In the genomic region with DNA sequence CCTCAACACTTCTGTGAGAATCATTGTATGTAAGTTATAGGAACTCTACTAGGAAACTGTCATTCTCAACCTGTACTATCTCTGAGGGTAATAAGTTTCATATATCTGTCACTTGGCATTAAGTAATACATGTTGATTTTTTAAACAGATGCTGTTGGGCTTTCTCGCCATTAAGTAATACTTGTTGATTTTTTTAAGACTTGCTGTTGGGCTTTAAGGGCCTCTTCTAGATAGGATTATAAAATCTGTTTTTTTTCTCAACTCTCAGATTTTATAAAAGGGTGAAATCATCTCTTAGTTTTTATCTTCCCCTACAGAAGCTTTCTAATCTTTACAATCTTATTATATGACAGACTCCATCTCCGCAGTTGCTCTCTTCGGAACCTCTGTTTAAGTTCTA, we compare ENCODE assay signal across 1 cellular context.
TF ChIP-seq lines count a peak whose summit lies in the region.

No MANE protein-coding gene starts in this region.

TF ChIP-seq in HEK293, 187 proteins besides CTCF, POLR2A, EP300 and RAD21 (continued from another document):
- TF ChIP-seq, protein P1, sequence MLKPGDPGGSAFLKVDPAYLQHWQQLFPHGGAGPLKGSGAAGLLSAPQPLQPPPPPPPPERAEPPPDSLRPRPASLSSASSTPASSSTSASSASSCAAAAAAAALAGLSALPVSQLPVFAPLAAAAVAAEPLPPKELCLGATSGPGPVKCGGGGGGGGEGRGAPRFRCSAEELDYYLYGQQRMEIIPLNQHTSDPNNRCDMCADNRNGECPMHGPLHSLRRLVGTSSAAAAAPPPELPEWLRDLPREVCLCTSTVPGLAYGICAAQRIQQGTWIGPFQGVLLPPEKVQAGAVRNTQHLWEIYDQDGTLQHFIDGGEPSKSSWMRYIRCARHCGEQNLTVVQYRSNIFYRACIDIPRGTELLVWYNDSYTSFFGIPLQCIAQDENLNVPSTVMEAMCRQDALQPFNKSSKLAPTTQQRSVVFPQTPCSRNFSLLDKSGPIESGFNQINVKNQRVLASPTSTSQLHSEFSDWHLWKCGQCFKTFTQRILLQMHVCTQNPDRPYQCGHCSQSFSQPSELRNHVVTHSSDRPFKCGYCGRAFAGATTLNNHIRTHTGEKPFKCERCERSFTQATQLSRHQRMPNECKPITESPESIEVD (tag by site-specific recombination; IDR thresholded peaks at IDR 0.05): peak; percentile 71
- TF ChIP-seq, protein P2, sequence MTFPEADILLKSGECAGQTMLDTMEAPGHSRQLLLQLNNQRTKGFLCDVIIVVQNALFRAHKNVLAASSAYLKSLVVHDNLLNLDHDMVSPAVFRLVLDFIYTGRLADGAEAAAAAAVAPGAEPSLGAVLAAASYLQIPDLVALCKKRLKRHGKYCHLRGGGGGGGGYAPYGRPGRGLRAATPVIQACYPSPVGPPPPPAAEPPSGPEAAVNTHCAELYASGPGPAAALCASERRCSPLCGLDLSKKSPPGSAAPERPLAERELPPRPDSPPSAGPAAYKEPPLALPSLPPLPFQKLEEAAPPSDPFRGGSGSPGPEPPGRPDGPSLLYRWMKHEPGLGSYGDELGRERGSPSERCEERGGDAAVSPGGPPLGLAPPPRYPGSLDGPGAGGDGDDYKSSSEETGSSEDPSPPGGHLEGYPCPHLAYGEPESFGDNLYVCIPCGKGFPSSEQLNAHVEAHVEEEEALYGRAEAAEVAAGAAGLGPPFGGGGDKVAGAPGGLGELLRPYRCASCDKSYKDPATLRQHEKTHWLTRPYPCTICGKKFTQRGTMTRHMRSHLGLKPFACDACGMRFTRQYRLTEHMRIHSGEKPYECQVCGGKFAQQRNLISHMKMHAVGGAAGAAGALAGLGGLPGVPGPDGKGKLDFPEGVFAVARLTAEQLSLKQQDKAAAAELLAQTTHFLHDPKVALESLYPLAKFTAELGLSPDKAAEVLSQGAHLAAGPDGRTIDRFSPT (tag by site-specific recombination; IDR thresholded peaks at IDR 0.05): no peak
- TF ChIP-seq, protein P3, sequence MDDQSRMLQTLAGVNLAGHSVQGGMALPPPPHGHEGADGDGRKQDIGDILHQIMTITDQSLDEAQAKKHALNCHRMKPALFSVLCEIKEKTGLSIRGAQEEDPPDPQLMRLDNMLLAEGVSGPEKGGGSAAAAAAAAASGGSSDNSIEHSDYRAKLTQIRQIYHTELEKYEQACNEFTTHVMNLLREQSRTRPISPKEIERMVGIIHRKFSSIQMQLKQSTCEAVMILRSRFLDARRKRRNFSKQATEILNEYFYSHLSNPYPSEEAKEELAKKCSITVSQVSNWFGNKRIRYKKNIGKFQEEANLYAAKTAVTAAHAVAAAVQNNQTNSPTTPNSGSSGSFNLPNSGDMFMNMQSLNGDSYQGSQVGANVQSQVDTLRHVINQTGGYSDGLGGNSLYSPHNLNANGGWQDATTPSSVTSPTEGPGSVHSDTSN (CRISPR knock-in tag; IDR thresholded peaks at IDR 0.05): no peak
- TF ChIP-seq SCRT2 (tag by site-specific recombination; IDR thresholded peaks at IDR 0.05): peak; percentile 83
